25 cellular contexts compared by ENCODE assay signal in genomic region chrX:114970806-114971205, GRCh38. TPM values are rescaled to one million over a fixed set of nuclear protein-coding genes. Genes with fewer than 3 reads are reported as not detected.
DNase-seq lines count a peak whose midpoint lies in the region; FAIRE-seq and TF ChIP-seq lines count a peak whose summit lies in the region.
"Had no signal": no experiment of that assay in that cellular context is flagged by ENCODE, and none has a peak within 500 bp of the region (broad histone marks: within the 10 kb centered on the region; RNA-seq: fewer than 3 reads in every experiment).

No MANE protein-coding gene starts in this region.

- no peaks in the 10 kb centered on the region for H3K4me1 ChIP-seq in astrocyte (ENCODE audit: insufficient read depth, low read length)
- H3K4me1 ChIP-seq in smooth muscle cell (ENCODE audit: low read depth), result no peaks in the 10 kb centered on the region
- H3K4me1 ChIP-seq: BLaER1 treated with 17β-estradiol and CSF1 and Interleukin-3, amounts not matched to agents 10 nM and 100 nM; SJSA1 had no signal

- H3K79me2 ChIP-seq in astrocyte (ENCODE audit: insufficient read depth, low read length), result no peaks in the 10 kb centered on the region
- no peaks in the 10 kb centered on the region for H3K79me2 ChIP-seq in smooth muscle cell (ENCODE audit: low read depth)

- H3K27me3 ChIP-seq in astrocyte (ENCODE audit: insufficient read depth, low read length) (no peaks in the 10 kb centered on the region), smooth muscle cell (ENCODE audit: low read depth) (peaks cover 3% of the 10 kb centered on the region)
- H3K27me3 ChIP-seq: SJSA1 had no signal

- H3F3A ChIP-seq in smooth muscle cell (ENCODE audit: low read depth), result no peaks in the 10 kb centered on the region

- H3K36me3 Mint-ChIP-seq in astrocyte (ENCODE audit: low read depth, unreplicated experiment), result no peaks in the 10 kb centered on the region

- no peaks in the 10 kb centered on the region for H3K36me3 ChIP-seq in astrocyte (ENCODE audit: insufficient read depth, low read length)
- H3K36me3 ChIP-seq in smooth muscle cell (ENCODE audit: low read depth), result no peaks in the 10 kb centered on the region
- H3K36me3 ChIP-seq: BLaER1 treated with 17β-estradiol and CSF1 and Interleukin-3, amounts not matched to agents 10 nM and 100 nM; SJSA1 had no signal

- H2AFZ ChIP-seq in astrocyte (ENCODE audit: low read depth, low read length) (no peak overlapping the region), smooth muscle cell (ENCODE audit: low read depth) (peak overlapping the region; percentile 36)

- no peak overlapping the region for H3K27ac Mint-ChIP-seq in astrocyte (ENCODE audit: unreplicated experiment)
- H3K27ac Mint-ChIP-seq: CD4-positive, alpha-beta T cell had no signal

- no peak overlapping the region for H3K27ac ChIP-seq in astrocyte (ENCODE audit: low read depth, low read length)
- H3K27ac ChIP-seq in smooth muscle cell (ENCODE audit: low read depth), result no peak overlapping the region
- H3K27ac ChIP-seq: BLaER1 treated with 17β-estradiol and CSF1 and Interleukin-3, amounts not matched to agents 10 nM and 100 nM; HL-60; SJSA1 had no signal

- H3K4me3 ChIP-seq in astrocyte (ENCODE audit: insufficient read depth, low read depth, low read length) (no peak overlapping the region), fibroblast of the aortic adventitia (ENCODE audit: low read depth, low read length) (no peak overlapping the region), smooth muscle cell (no peak overlapping the region)
- H3K4me3 ChIP-seq: BLaER1 treated with 17β-estradiol and CSF1 and Interleukin-3, amounts not matched to agents 10 nM and 100 nM; SJSA1 had no signal

- H3K4me2 ChIP-seq in astrocyte (ENCODE audit: low read length) (no peak overlapping the region), smooth muscle cell (no peak overlapping the region)
- H3K4me2 ChIP-seq: BLaER1 treated with 17β-estradiol and CSF1 and Interleukin-3, amounts not matched to agents 10 nM and 100 nM had no signal

- no peaks in the 10 kb centered on the region for H3K9me3 Mint-ChIP-seq in astrocyte (ENCODE audit: unreplicated experiment)
- H3K9me3 Mint-ChIP-seq: CD4-positive, alpha-beta T cell had no signal

- H3K4me3 Mint-ChIP-seq in astrocyte (ENCODE audit: unreplicated experiment), result no peak overlapping the region
- H3K4me3 Mint-ChIP-seq: CD4-positive, alpha-beta T cell had no signal

- peaks cover 6% of the 10 kb centered on the region for H3K4me1 Mint-ChIP-seq in astrocyte (ENCODE audit: low read depth, unreplicated experiment)

- no peaks in the 10 kb centered on the region for H3K27me3 Mint-ChIP-seq in astrocyte (ENCODE audit: low read depth, unreplicated experiment)
- H3K27me3 Mint-ChIP-seq: CD4-positive, alpha-beta T cell had no signal

- DNase-seq in EH (ENCODE audit: low read depth) (peak; percentile 26), astrocyte (ENCODE audit: low read depth) (no peak), fibroblast of the aortic adventitia (ENCODE audit: low read depth) (peak; percentile 10), smooth muscle cell (lab: John Stamatoyannopoulos, UW; ENCODE audit: unreplicated experiment) (no peak), pons (ENCODE audit: low spot score) (no peak), NCI-H748 (lab: John Stamatoyannopoulos, UW; ENCODE audit: unreplicated experiment) (no peak), G401 (ENCODE audit: low spot score) (no peak)
- DNase-seq: AML-193; CD4-positive, alpha-beta T cell; COR-L47; EL; GF-D8; H7; NCI-H1048; NCI-H1417; NCI-H1694; NCI-H2029 treated with DMSO at 0.1 percent for 48 hours; NCI-H446 treated with DMSO at 0.1 percent for 48 hours; NCI-H526; Right ventricle myocardium superior; RPMI8226 had no signal

- peak; percentile 82 for FAIRE-seq in astrocyte (lab: Jason Lieb, UNC)
- FAIRE-seq: GM12891 had no signal

- H3K9ac ChIP-seq in astrocyte (ENCODE audit: low read length) (no peak overlapping the region), smooth muscle cell (ENCODE audit: low read depth) (no peak overlapping the region)
- H3K9ac ChIP-seq: BLaER1 treated with 17β-estradiol and CSF1 and Interleukin-3, amounts not matched to agents 10 nM and 100 nM had no signal

- no peaks in the 10 kb centered on the region for H4K20me1 ChIP-seq in astrocyte (ENCODE audit: insufficient read depth, low read length)
- H4K20me1 ChIP-seq in smooth muscle cell (ENCODE audit: low read depth), result no peaks in the 10 kb centered on the region
- H4K20me1 ChIP-seq: BLaER1 treated with 17β-estradiol and CSF1 and Interleukin-3, amounts not matched to agents 10 nM and 100 nM had no signal

- in situ Hi-C loops in G401 (cut with HindIII; ENCODE audit: low sequenced_read_pairs), result no loop called here

- H3K9me3 ChIP-seq in astrocyte (ENCODE audit: insufficient read depth, low read depth, low read length) (no peaks in the 10 kb centered on the region), smooth muscle cell (replicated peaks; ENCODE audit: low read depth) (no peaks in the 10 kb centered on the region)
- H3K9me3 ChIP-seq: SJSA1 had no signal

- TF ChIP-seq CTCF in astrocyte (IDR thresholded peaks at IDR 0.05; ENCODE audit: insufficient read depth, low read depth, low read length) (no peak), fibroblast of the aortic adventitia (IDR thresholded peaks at IDR 0.05; ENCODE audit: insufficient read depth, low read length) (no peak), smooth muscle cell (IDR thresholded peaks at IDR 0.05; ENCODE audit: borderline replicate concordance, insufficient read depth, poor library complexity, severe bottlenecking) (no peak)

- 64% methylated on average over 3 of the region's 3 CpGs for WGBS in smooth muscle cell (ENCODE audit: low lambda C conversion rate)

RNA-seq across cellular contexts. Expression of gene IL13RA2, which starts 46.6 kb away (rescaled TPM):
- total RNA-seq in astrocyte, result not detected in 2 replicates
- 21.8 and 213 TPM in 2 replicates for total RNA-seq in fibroblast of the aortic adventitia (ENCODE audit: low replicate concordance)
- 0.54 and 5.8 TPM in 2 replicates for total RNA-seq in smooth muscle cell
- polyA plus RNA-seq in smooth muscle cell, result 2.3 and 2.6 TPM in 2 replicates
- total RNA-seq in G401 (2014; rRNA removed; shearing (Covaris generic)), result 1.5 and 2.0 TPM in 2 replicates
- total RNA-seq: CD4-positive, alpha-beta T cell; H7; Right ventricle myocardium superior; SJSA1 had no signal

Comparison
In these comparisons a context has a peak if more than half of its experiments do, and no peak if none do; other contexts are left out.
1. DNase-seq: peak in EH (single experiment) and fibroblast of the aortic adventitia (single experiment); none in astrocyte (single experiment), smooth muscle cell (single experiment), pons (single experiment), NCI-H748 (single experiment) and G401 (single experiment).